In the genomic region with DNA sequence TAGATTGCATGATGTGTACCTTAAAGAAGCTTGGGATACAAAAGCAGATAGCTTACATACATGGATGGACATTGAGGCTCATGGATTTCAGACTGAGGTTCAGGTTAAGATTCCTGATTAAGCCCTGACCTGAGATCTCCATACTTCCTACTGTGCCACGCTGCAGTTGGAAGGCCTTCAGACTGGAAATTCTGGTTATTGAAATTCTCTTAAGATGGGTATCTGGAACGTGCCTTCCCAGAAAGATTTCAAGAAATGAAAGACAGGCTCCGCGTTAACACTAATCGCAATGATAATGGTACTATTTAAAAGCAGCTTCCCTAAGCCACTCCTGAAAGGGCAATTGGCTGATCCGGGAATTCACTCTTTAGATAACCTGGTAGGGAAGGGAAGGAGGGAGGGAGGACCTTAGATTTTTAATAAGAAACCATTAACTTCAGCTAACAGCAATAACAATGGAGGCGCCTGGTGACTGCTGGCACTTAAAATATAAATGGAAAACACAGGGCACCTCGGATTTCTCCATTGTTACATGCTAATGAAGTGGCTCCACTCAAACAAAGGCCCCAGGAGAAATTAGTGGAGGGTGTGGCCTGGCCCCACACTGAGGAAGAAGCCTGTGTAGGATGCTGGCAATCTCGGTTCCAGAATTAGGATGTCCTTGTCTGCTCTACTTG, we compare ENCODE assay signal across 19 cellular contexts. TPM values are rescaled to one million over a fixed set of nuclear protein-coding genes. Genes with fewer than 3 reads are reported as not detected.
DNase-seq lines count a peak whose midpoint lies in the region; TF ChIP-seq lines count a peak whose summit lies in the region.
"Had no signal": no experiment of that assay in that cellular context is flagged by ENCODE, and none has a peak within 500 bp of the region (broad histone marks: within the 10 kb centered on the region; RNA-seq: fewer than 3 reads in every experiment).

No MANE protein-coding gene starts in this region.

- TF ChIP-seq POLR2A in erythroblast (IDR thresholded peaks at IDR 0.05; ENCODE audit: low read length) = no peak

- DNase-seq in NCI-H1436 (lab: John Stamatoyannopoulos, UW) (peak; percentile 36), NCI-H1436 treated with DMSO at 0.1 percent for 48 hours (lab: John Stamatoyannopoulos, UW) (no peak), NCI-H69 (lab: John Stamatoyannopoulos, UW) (peak; percentile 77), iPS DF 19.7 (ENCODE audit: low read depth, low spot score) (peak; percentile 85), putamen (ENCODE audit: low spot score) (peak; percentile 4), erythroblast (lab: John Stamatoyannopoulos, UW) (no peak), mesenteric fat pad (ENCODE audit: low spot score) (no peak)
- DNase-seq in stimulated activated CD8-positive, alpha-beta memory T cell treated with anti-CD3 and anti-CD28 coated beads, Interleukin-4, amount 100 ng/mL, for 48 hours = no peak
- DNase-seq: activated CD4-positive, alpha-beta T cell treated with anti-CD3 and anti-CD28 coated beads for 48 hours; activated CD8-positive, alpha-beta memory T cell treated with anti-CD3 and anti-CD28 coated beads, Interleukin-2, amount 50 U/mL, for 4 hours; activated naive CD8-positive, alpha-beta T cell treated with anti-CD3 and anti-CD28 coated beads, Interleukin-2, amount 50 U/mL, for 24 hours; brain microvascular endothelial cell; heart left ventricle; kidney glomerular epithelial cell; NCI-H446; stimulated activated CD4-positive, alpha-beta T cell treated with anti-CD3 and anti-CD28 coated beads, Interleukin-4, amount 100 ng/mL, for 4 hours; SW 1271 had no signal

RNA-seq across cellular contexts. Expression of a gene that starts 22.6 kb away (rescaled TPM):
- 35.2 TPM for total RNA-seq in mesenteric fat pad

RNA-seq across cellular contexts. Expression of a gene that starts 52.1 kb away (rescaled TPM):
- not detected for total RNA-seq in mesenteric fat pad
- total RNA-seq: heart left ventricle; K562; natural killer cell treated with Interleukin-12 subunit alpha and Interleukin-12 subunit beta and Interleukin-15 and Interleukin-18, amount 100 ng/mL, for 72 hours had no signal

Comparison
In these comparisons a context has a peak if more than half of its experiments do, and no peak if none do; other contexts are left out.
1. DNase-seq: peak in NCI-H1436 (single experiment), NCI-H69 (single experiment), iPS DF 19.7 (single experiment) and putamen (single experiment); none in NCI-H1436 treated with DMSO at 0.1 percent for 48 hours (single experiment), erythroblast (0 of 2), mesenteric fat pad (single experiment) and stimulated activated CD8-positive, alpha-beta memory T cell treated with anti-CD3 and anti-CD28 coated beads, Interleukin-4, amount 100 ng/mL, for 48 hours (single experiment).